ENCODE assay signal across 1 cellular context in the genomic region with DNA sequence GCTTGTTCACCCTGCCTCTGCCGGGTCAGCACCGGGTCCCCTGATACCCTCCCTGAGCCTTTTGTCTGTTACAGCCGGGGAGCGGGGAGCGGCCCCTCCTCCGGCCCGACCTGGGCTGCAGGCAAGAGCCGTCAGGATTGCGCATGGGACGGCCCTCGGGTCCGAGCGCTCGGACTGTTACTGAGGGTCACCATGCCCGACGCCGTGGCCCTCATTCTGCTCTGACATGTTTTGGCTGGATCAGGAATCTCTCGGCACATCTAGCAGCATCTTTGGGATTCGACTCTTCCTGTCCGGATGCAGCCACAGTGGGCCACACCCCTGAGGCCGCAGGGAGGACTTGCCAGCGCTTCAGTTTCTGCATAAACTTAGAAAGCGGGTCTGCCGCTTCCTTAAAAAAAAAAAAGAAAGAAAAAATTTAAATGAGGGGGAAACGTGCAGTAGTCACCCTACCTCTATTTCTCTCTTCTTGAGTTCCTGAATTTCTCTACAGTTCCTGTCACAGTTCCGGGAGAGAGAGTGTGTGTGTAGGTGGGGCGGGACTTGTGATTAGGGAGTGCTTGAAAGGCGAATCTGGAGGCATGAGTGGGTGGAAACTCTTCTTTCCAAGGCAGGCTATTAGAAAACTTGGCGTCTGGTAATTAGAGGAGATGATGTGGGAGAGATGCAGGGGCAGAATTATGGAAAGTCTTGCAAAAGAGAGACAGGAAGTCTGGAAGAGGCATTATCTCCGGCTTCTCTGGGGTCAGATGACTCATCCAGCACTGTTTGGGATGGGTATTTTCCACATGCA.
TF ChIP-seq lines count a peak whose summit lies in the region.

No MANE protein-coding gene starts in this region.

TF ChIP-seq in K562, 482 proteins besides CTCF, POLR2A, EP300 and RAD21 (continued from another document):
- TF ChIP-seq, protein P1, sequence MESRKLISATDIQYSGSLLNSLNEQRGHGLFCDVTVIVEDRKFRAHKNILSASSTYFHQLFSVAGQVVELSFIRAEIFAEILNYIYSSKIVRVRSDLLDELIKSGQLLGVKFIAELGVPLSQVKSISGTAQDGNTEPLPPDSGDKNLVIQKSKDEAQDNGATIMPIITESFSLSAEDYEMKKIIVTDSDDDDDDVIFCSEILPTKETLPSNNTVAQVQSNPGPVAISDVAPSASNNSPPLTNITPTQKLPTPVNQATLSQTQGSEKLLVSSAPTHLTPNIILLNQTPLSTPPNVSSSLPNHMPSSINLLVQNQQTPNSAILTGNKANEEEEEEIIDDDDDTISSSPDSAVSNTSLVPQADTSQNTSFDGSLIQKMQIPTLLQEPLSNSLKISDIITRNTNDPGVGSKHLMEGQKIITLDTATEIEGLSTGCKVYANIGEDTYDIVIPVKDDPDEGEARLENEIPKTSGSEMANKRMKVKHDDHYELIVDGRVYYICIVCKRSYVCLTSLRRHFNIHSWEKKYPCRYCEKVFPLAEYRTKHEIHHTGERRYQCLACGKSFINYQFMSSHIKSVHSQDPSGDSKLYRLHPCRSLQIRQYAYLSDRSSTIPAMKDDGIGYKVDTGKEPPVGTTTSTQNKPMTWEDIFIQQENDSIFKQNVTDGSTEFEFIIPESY (CRISPR knock-in tag; IDR thresholded peaks at IDR 0.05) = no peak
- TF ChIP-seq JUNB (CRISPR knock-in tag; conservative IDR thresholded peaks at IDR 0.05) (no peak), ZFP36 (IDR thresholded peaks at IDR 0.05; ENCODE audit: low read depth, low read length, partially characterized antibody) (no peak), NCOA4 (IDR thresholded peaks at IDR 0.05; ENCODE audit: partially characterized antibody) (no peak), HNRNPL (IDR thresholded peaks at IDR 0.05; ENCODE audit: low read depth, low read length) (no peak), ZSCAN29 (IDR thresholded peaks at IDR 0.05) (no peak), KLF6 (CRISPR knock-in tag; IDR thresholded peaks at IDR 0.05; ENCODE audit: borderline replicate concordance) (no peak), RBFOX2 (IDR thresholded peaks at IDR 0.05; ENCODE audit: low read depth, low read length) (peak; percentile 44), SLC30A9 (CRISPR knock-in tag; IDR thresholded peaks at IDR 0.05) (0 out of 2 replicates have a peak, but pooled peaks have one; percentile 23), POLR2AphosphoS5 (IDR thresholded peaks at IDR 0.05; ENCODE audit: control insufficient read depth, insufficient read depth, low read depth, low read length) (no peak; the same call in 1 of the 2 replicates), CREBBP (IDR thresholded peaks at IDR 0.05; ENCODE audit: low read depth, low read length) (no peak)
- TF ChIP-seq, protein P2, sequence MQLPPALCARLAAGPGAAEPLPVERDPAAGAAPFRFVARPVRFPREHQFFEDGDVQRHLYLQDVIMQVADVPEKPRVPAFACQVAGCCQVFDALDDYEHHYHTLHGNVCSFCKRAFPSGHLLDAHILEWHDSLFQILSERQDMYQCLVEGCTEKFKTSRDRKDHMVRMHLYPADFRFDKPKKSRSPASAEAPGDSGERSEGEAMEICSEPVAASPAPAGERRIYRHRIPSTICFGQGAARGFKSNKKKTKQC (CRISPR knock-in tag; IDR thresholded peaks at IDR 0.05) = 0 out of 2 replicates have a peak, but pooled peaks have one; percentile 17
